In the genomic region with DNA sequence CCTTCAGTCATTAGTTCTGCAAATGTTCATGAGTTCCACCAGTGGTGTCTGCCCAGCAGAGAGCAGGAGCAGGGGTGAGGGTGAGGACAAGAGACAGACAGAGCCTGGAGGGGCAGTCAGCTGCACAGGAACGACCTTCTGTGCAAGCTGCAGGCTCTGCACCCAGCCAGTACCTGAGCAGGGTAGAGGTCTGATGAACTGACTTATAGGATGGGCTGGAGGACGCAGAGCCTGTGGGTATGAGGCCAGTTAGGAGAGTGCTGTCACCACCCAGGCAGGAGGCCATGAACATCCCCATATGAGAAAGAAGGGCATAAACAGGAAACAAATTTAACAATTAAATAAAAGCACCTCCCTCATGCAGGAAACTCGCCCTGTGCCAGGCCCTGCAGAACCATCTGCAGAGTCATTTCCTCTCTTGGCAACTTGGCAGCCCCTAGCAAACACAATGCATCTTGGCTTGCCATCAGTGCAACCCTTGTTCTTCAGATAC, we compare ENCODE assay signal across 1 cellular context.
TF ChIP-seq lines count a peak whose summit lies in the region.

No MANE protein-coding gene starts in this region.

TF ChIP-seq in H1, 55 proteins besides CTCF, POLR2A, EP300 and RAD21:
- TF ChIP-seq RFX5 (IDR thresholded peaks at IDR 0.05; ENCODE audit: borderline replicate concordance, low read depth, low read length), result no peak
- TF ChIP-seq BCL11A (IDR thresholded peaks at IDR 0.05; ENCODE audit: low read depth in 2 of 2, low read length in 2 of 2), result no peak
- TF ChIP-seq FOSL1 (IDR thresholded peaks at IDR 0.05; ENCODE audit: insufficient read depth, low read depth, low read length), result no peak
- no peak for TF ChIP-seq POLR2AphosphoS5 (IDR thresholded peaks at IDR 0.05; ENCODE audit: low read depth, low read length)
- TF ChIP-seq TEAD4 (IDR thresholded peaks at IDR 0.05; ENCODE audit: low read depth, low read length), result no peak
- TF ChIP-seq, protein P1, sequence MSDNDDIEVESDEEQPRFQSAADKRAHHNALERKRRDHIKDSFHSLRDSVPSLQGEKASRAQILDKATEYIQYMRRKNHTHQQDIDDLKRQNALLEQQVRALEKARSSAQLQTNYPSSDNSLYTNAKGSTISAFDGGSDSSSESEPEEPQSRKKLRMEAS (IDR thresholded peaks at IDR 0.05), result no peak
- no peak for TF ChIP-seq CBX5 (IDR thresholded peaks at IDR 0.05; ENCODE audit: low read depth, low read length)
- no peak for TF ChIP-seq BRCA1 (IDR thresholded peaks at IDR 0.05; ENCODE audit: low read depth, low read length)
- TF ChIP-seq, protein P2, sequence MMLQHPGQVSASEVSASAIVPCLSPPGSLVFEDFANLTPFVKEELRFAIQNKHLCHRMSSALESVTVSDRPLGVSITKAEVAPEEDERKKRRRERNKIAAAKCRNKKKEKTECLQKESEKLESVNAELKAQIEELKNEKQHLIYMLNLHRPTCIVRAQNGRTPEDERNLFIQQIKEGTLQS (IDR thresholded peaks at IDR 0.05; ENCODE audit: insufficient read depth, low read depth, low read length), result no peak
- TF ChIP-seq RXRA (IDR thresholded peaks at IDR 0.05; ENCODE audit: insufficient read depth, low read depth, low read length), result no peak
- no peak for TF ChIP-seq JUN (IDR thresholded peaks at IDR 0.05; ENCODE audit: low read depth, low read length)
- TF ChIP-seq PHF8 (conservative IDR thresholded peaks at IDR 0.05; ENCODE audit: low read depth, low read length), result no peak
- no peak for TF ChIP-seq ZNF274 (IDR thresholded peaks at IDR 0.05; ENCODE audit: borderline replicate concordance, extremely low read depth, low read length)
- TF ChIP-seq KDM4A (IDR thresholded peaks at IDR 0.05; ENCODE audit: low read depth, low read length, severe bottlenecking), result no peak
- TF ChIP-seq SIN3A (conservative IDR thresholded peaks at IDR 0.05 in 1 of 2, IDR thresholded peaks at IDR 0.05 in 1 of 2; ENCODE audit: low read depth in 1 of 2, low read length in 2 of 2), result no peak
- no peak for TF ChIP-seq SUZ12 (IDR thresholded peaks at IDR 0.05; ENCODE audit: low read length)
- TF ChIP-seq SIX5 (IDR thresholded peaks at IDR 0.05; ENCODE audit: low read depth, low read length), result no peak
- no peak for TF ChIP-seq CHD1 (IDR thresholded peaks at IDR 0.05; ENCODE audit: low read depth, low read length)
- no peak for TF ChIP-seq SRF (IDR thresholded peaks at IDR 0.05; ENCODE audit: low read depth, low read length)
